Comparison of ENCODE assay signal across 19 cellular contexts in genomic region chr12:60212159-60213000, GRCh38.
DNase-seq lines count a peak whose midpoint lies in the region; ATAC-seq, FAIRE-seq and TF ChIP-seq lines count a peak whose summit lies in the region.
"Had no signal": no experiment of that assay in that cellular context is flagged by ENCODE, and none has a peak within 500 bp of the region (broad histone marks: within the 10 kb centered on the region; RNA-seq: fewer than 3 reads in every experiment).

No MANE protein-coding gene starts in this region.

- no peaks in the 10 kb centered on the region for H3K36me3 Mint-ChIP-seq in stimulated activated effector memory CD8-positive, alpha-beta T cell treated with anti-CD3 and anti-CD28 coated beads, Interleukin-12 subunit alpha, Interleukin-12 subunit beta, amount 100 ng/mL, for 72 hours
- H3K36me3 Mint-ChIP-seq: CD4-positive, alpha-beta memory T cell had no signal

- peak; percentile 71 to 87 for DNase-seq in SJSA1 (ENCODE audit: low read depth in 1 of 2, low spot score in 2 of 2)
- DNase-seq in K562 (ENCODE audit: extremely low read depth in 1 of 4, low spot score in 3 of 4): no peak
- DNase-seq in stimulated activated effector memory CD8-positive, alpha-beta T cell treated with anti-CD3 and anti-CD28 coated beads, Interleukin-12 subunit alpha, Interleukin-12 subunit beta, amount 100 ng/mL, for 72 hours (ENCODE audit: low spot score in 2 of 2): no peak
- DNase-seq in urothelium cell line (ENCODE audit: low spot score): no peak
- no peak for DNase-seq in foreskin keratinocyte
- no peak for DNase-seq in posterior vena cava (ENCODE audit: low spot score)
- DNase-seq: 8988T; C1 segment of cervical spinal cord; Calu3; CD4-positive, alpha-beta memory T cell; COR-L47; DMS53; DMS79 treated with DMSO at 0.1 percent for 48 hours; GF-D8; H9 had no signal

- no peak for TF ChIP-seq EP300 in K562 (IDR thresholded peaks at IDR 0.05; ENCODE audit: low read length)

- intact Hi-C loops in K562 (cut with micrococcal nuclease): no loop called here
- intact Hi-C loops in posterior vena cava (cut with DNase I): no loop called here

- peaks cover 20% of the 10 kb centered on the region for H3K9me3 Mint-ChIP-seq in stimulated activated effector memory CD8-positive, alpha-beta T cell treated with anti-CD3 and anti-CD28 coated beads, Interleukin-12 subunit alpha, Interleukin-12 subunit beta, amount 100 ng/mL, for 72 hours

- ATAC-seq in K562 (no peak), foreskin keratinocyte (no peak)
- peak; percentile 16 for ATAC-seq in stimulated activated effector memory CD8-positive, alpha-beta T cell treated with anti-CD3 and anti-CD28 coated beads, Interleukin-12 subunit alpha, Interleukin-12 subunit beta, amount 100 ng/mL, for 72 hours
- ATAC-seq: GM23338, HCT116 had no signal

- no peaks in the 10 kb centered on the region for H3K79me2 ChIP-seq in K562 (ENCODE audit: control insufficient read depth, insufficient read depth, low read length)

- H3K36me3 ChIP-seq in SJSA1 (no peaks in the 10 kb centered on the region), K562 (ENCODE audit: control insufficient read depth, insufficient read depth, low read length) (no peaks in the 10 kb centered on the region)

- H3K4me3 Mint-ChIP-seq in stimulated activated effector memory CD8-positive, alpha-beta T cell treated with anti-CD3 and anti-CD28 coated beads, Interleukin-12 subunit alpha, Interleukin-12 subunit beta, amount 100 ng/mL, for 72 hours: no peak overlapping the region
- H3K4me3 Mint-ChIP-seq: CD4-positive, alpha-beta memory T cell; GM23338; H9 had no signal

- in situ Hi-C loops in K562 (cut with MboI): no loop called here

- no peak overlapping the region for H3K4me3 ChIP-seq in SJSA1
- no peak overlapping the region for H3K4me3 ChIP-seq in K562
- H3K4me3 ChIP-seq: GM23338 had no signal

- no peak for FAIRE-seq in K562 (lab: Jason Lieb, UNC)
- no peak for FAIRE-seq in urothelium cell line (lab: Jason Lieb, UNC)
- FAIRE-seq: GM12891, GM18507 had no signal

- no TSS peak for BruUV-seq in K562 (replicated peaks; lab: Mats Ljungman, UMichigan)

- WGBS in K562 (ENCODE audit: insufficient coverage, low coverage, missing lambda C conversion rate): 47% methylated on average over 3 of the region's 3 CpGs

- TF ChIP-seq CTCF in K562 (IDR thresholded peaks at IDR 0.05 in 2 of 3, conservative IDR thresholded peaks at IDR 0.05 in 1 of 3; ENCODE audit: insufficient read depth in 2 of 3, low read depth in 1 of 3, low read length in 3 of 3) (no peak), foreskin keratinocyte (conservative IDR thresholded peaks at IDR 0.05) (no peak)

- H3K4me1 ChIP-seq in SJSA1 (replicated peaks) (no peaks in the 10 kb centered on the region), K562 (replicated peaks in 1 of 2; ENCODE audit: control insufficient read depth in 2 of 2, insufficient read depth in 2 of 2, low read length in 2 of 2) (peaks cover 0 to 6% of the 10 kb centered on the region in 2 experiments; a peak in 2 of 5 replicates), foreskin keratinocyte (no peaks in the 10 kb centered on the region)

- CTCF ChIA-PET in K562 (lab: Yijun Ruan, JAX; ENCODE audit: low intra/inter-chr PET ratio): no interaction called here

- POLR2A ChIA-PET in K562 (lab: Yijun Ruan, JAX): no interaction called here

- no peak overlapping the region for H3K4me2 ChIP-seq in K562 (ENCODE audit: insufficient read depth, low read length)
- H3K4me2 ChIP-seq: GM23338 had no signal

- H3K9me1 ChIP-seq in K562 (ENCODE audit: control insufficient read depth, insufficient read depth, low read length): no peaks in the 10 kb centered on the region

- H3K9ac ChIP-seq in K562 (ENCODE audit: insufficient read depth in 1 of 2, low read depth in 2 of 2, low read length in 2 of 2): no peak overlapping the region

- no peaks in the 10 kb centered on the region for H3K9me3 ChIP-seq in SJSA1 (replicated peaks)
- no peaks in the 10 kb centered on the region for H3K9me3 ChIP-seq in K562 (replicated peaks; ENCODE audit: control insufficient read depth, insufficient read depth, low read depth, low read length)

- H3K4me1 Mint-ChIP-seq in stimulated activated effector memory CD8-positive, alpha-beta T cell treated with anti-CD3 and anti-CD28 coated beads, Interleukin-12 subunit alpha, Interleukin-12 subunit beta, amount 100 ng/mL, for 72 hours: no peaks in the 10 kb centered on the region
- H3K4me1 Mint-ChIP-seq: CD4-positive, alpha-beta memory T cell; H9 had no signal

- no peak for TF ChIP-seq POLR2A in K562 (conservative IDR thresholded peaks at IDR 0.05)

- no peak overlapping the region for H3K27ac Mint-ChIP-seq in stimulated activated effector memory CD8-positive, alpha-beta T cell treated with anti-CD3 and anti-CD28 coated beads, Interleukin-12 subunit alpha, Interleukin-12 subunit beta, amount 100 ng/mL, for 72 hours
- H3K27ac Mint-ChIP-seq: CD4-positive, alpha-beta memory T cell; GM23338; H9 had no signal

- H2AFZ ChIP-seq in K562 (ENCODE audit: low read depth, low read length): no peak overlapping the region
- H2AFZ ChIP-seq: GM23338 had no signal

- no peak for TF ChIP-seq RAD21 in K562 (CRISPR knock-in tag; conservative IDR thresholded peaks at IDR 0.05 in 1 of 2, IDR thresholded peaks at IDR 0.05 in 1 of 2)

- H3K27me3 ChIP-seq in SJSA1 (replicated peaks): peaks cover 92% of the 10 kb centered on the region
- no peaks in the 10 kb centered on the region for H3K27me3 ChIP-seq in K562 (ENCODE audit: control insufficient read depth in 2 of 2, insufficient read depth in 2 of 2, low read length in 2 of 2)
- no peaks in the 10 kb centered on the region for H3K27me3 ChIP-seq in foreskin keratinocyte

- H4K20me1 ChIP-seq in K562 (replicated peaks; ENCODE audit: control insufficient read depth, insufficient read depth, low read length): no peaks in the 10 kb centered on the region

- H3K27ac ChIP-seq in SJSA1: no peak overlapping the region
- no peak overlapping the region for H3K27ac ChIP-seq in K562 (ENCODE audit: extremely low read depth, low read depth, low read length)
- no peak overlapping the region for H3K27ac ChIP-seq in foreskin keratinocyte

TF ChIP-seq in K562, 482 proteins besides CTCF, POLR2A, EP300 and RAD21:
- TF ChIP-seq MYC (IDR thresholded peaks at IDR 0.05; ENCODE audit: low read depth, low read length) (no peak), MYC (CRISPR knock-in tag; IDR thresholded peaks at IDR 0.05; ENCODE audit: borderline replicate concordance, low read depth) (no peak), ATF3 (IDR thresholded peaks at IDR 0.05) (peak; percentile 68), ATF3 (CRISPR knock-in tag; conservative IDR thresholded peaks at IDR 0.05) (no peak), CEBPB (tag; IDR thresholded peaks at IDR 0.05) (peak; percentile 26; the same call in 1 of the 2 replicates), NCOA4 (IDR thresholded peaks at IDR 0.05; ENCODE audit: partially characterized antibody) (no peak), CBX3 (IDR thresholded peaks at IDR 0.05; ENCODE audit: borderline replicate concordance in 1 of 2, low read length in 2 of 2) (peak in 1 of 2 experiments; percentile 63; a peak in 1 of 3 replicates), CEBPG (CRISPR knock-in tag; IDR thresholded peaks at IDR 0.05) (no peak), CEBPG (tag; conservative IDR thresholded peaks at IDR 0.05 in 1 of 2, IDR thresholded peaks at IDR 0.05 in 1 of 2) (peak in 1 of 2 experiments; percentile 67; a peak in 1 of 4 replicates)

Comparison
In these comparisons a context has a peak if more than half of its experiments do, and no peak if none do; other contexts are left out.
1. DNase-seq: peak in SJSA1 (2 of 2); none in K562 (0 of 4), stimulated activated effector memory CD8-positive, alpha-beta T cell treated with anti-CD3 and anti-CD28 coated beads, Interleukin-12 subunit alpha, Interleukin-12 subunit beta, amount 100 ng/mL, for 72 hours (0 of 2), urothelium cell line (single experiment), foreskin keratinocyte (0 of 2) and posterior vena cava (single experiment).